In the genomic region with DNA sequence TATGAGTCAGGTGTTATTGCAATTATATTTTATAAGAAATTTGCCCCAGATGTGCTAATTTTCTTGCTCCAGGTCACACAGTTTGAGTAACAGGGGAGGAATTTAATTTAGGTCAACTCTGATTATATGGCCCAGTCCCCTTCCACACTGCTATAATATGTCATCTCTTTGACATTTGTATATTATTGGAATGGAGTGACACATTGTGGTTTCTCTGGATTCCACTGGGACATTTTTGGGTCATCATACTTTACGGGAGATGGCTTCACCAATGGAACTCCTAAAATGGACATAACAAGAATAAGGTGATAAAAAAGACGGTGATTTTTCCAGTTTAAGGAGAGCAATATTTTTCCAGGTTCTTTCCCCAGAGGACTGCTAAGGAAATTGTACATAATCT, we compare ENCODE assay signal across 16 cellular contexts.
A peak's percentile ranks its signal among the peaks of the same experiment; 100 is the strongest.
DNase-seq lines count a peak whose midpoint lies in the region; ATAC-seq and TF ChIP-seq lines count a peak whose summit lies in the region.
"Had no signal": no experiment of that assay in that cellular context is flagged by ENCODE, and none has a peak within 500 bp of the region (broad histone marks: within the 10 kb centered on the region; RNA-seq: fewer than 3 reads in every experiment).

No MANE protein-coding gene starts in this region.

- H3K4me3 ChIP-seq in heart right ventricle: no peak overlapping the region
- H3K4me3 ChIP-seq in IMR-90 (ENCODE audit: insufficient read depth, low read depth, low read length): no peak overlapping the region
- H3K4me3 ChIP-seq in skeletal muscle tissue (ENCODE audit: low read length in 3 of 3): peak overlapping the region in 1 of 3 donors; percentile 48

- no peak overlapping the region for H2AK9ac ChIP-seq in IMR-90 (replicated peaks; ENCODE audit: low read depth, low read length, poor library complexity)

- H3K27me3 ChIP-seq in heart right ventricle (no peaks in the 10 kb centered on the region), IMR-90 (ENCODE audit: control insufficient read depth, insufficient read depth, low read length) (no peaks in the 10 kb centered on the region), skeletal muscle tissue (ENCODE audit: control insufficient read depth in 3 of 3, insufficient read depth in 3 of 3, low read length in 3 of 3) (no peaks in the 10 kb centered on the region)

- CTCF ChIA-PET in IMR-90 (lab: Yijun Ruan, JAX): no interaction called here

- H4K91ac ChIP-seq in IMR-90 (ENCODE audit: insufficient read depth, low read depth, low read length): peak overlapping the region; percentile 72; the same call in 1 of the 2 replicates

- BruUV-seq in IMR-90 (replicated peaks; lab: Mats Ljungman, UMichigan): no TSS peak

- no peak overlapping the region for H2BK5ac ChIP-seq in IMR-90 (ENCODE audit: low read depth, low read length, poor library complexity, severe bottlenecking)

- in situ Hi-C loops in IMR-90 (cut with MboI; ENCODE audit: low sequenced_read_pairs): no loop called here

- H3K27ac ChIP-seq in heart right ventricle (peak overlapping the region in 9 of 10 donors; percentile 31 to 75 (median 60)), IMR-90 (ENCODE audit: insufficient read depth, low read length) (no peak overlapping the region), skeletal muscle tissue (ENCODE audit: low read depth, low read length) (peak overlapping the region; percentile 78)

- peak overlapping the region; percentile 83 for H2BK120ac ChIP-seq in IMR-90 (ENCODE audit: low read depth, low read length)

- H3K79me1 ChIP-seq in IMR-90 (ENCODE audit: low read depth in 1 of 2, low read length in 2 of 2): no peaks in the 10 kb centered on the region

- H4K5ac ChIP-seq in IMR-90 (ENCODE audit: low read depth, low read length): no peak overlapping the region

- H3K4me2 ChIP-seq in IMR-90 (ENCODE audit: low read depth, low read length): no peak overlapping the region

- no peak for DNase-seq in heart right ventricle
- no peak for DNase-seq in left cardiac atrium
- DNase-seq in IMR-90: peak; percentile 22
- peak; percentile 9 for DNase-seq in fibroblast of peridontal ligament (ENCODE audit: extremely low read depth)
- DNase-seq in MV-4-11 (lab: John Stamatoyannopoulos, UW): no peak
- DNase-seq: AML-193, Caco-2, GOT3, NCI-H1417 treated with DMSO at 0.1 percent for 48 hours, NCI-H2029, NCI-H510A treated with DMSO at 0.1 percent for 48 hours, RPMI8226 had no signal

- H3K4ac ChIP-seq in IMR-90 (ENCODE audit: low read depth, low read length): peak overlapping the region; percentile 70

- no peak overlapping the region for H3K18ac ChIP-seq in IMR-90 (ENCODE audit: low read depth, low read length)

- H2AFZ ChIP-seq in IMR-90 (replicated peaks; ENCODE audit: low read length, poor library complexity): no peak overlapping the region

- H2BK15ac ChIP-seq in IMR-90 (ENCODE audit: low read depth, low read length): peak overlapping the region; percentile 66; the same call in 1 of the 3 replicates

- H3K36me3 ChIP-seq in heart right ventricle (peaks cover 0 to 74% (median 0%) of the 10 kb centered on the region in 9 donors), IMR-90 (ENCODE audit: control insufficient read depth, insufficient read depth, low read length) (no peaks in the 10 kb centered on the region), skeletal muscle tissue (ENCODE audit: control insufficient read depth in 3 of 3, insufficient read depth in 3 of 3, low read length in 3 of 3) (no peaks in the 10 kb centered on the region)

- H4K8ac ChIP-seq in IMR-90 (ENCODE audit: low read depth in 2 of 2, low read length in 2 of 2): peak overlapping the region in 1 of 2 experiments; percentile 2; a peak in 1 of 4 replicates

- H3K23ac ChIP-seq in IMR-90 (ENCODE audit: low read depth, low read length): peak overlapping the region; percentile 74

- no peaks in the 10 kb centered on the region for H4K20me1 ChIP-seq in IMR-90 (ENCODE audit: insufficient read depth, low read length)

- peak overlapping the region; percentile 79 for H3K14ac ChIP-seq in IMR-90 (replicated peaks; ENCODE audit: low read depth, low read length)

- TF ChIP-seq POLR2A in IMR-90 (IDR thresholded peaks at IDR 0.05; ENCODE audit: low read depth, low read length): no peak

- no peak for TF ChIP-seq RAD21 in IMR-90 (IDR thresholded peaks at IDR 0.05; ENCODE audit: low read length)

- H3K9me3 ChIP-seq in heart right ventricle (no peaks in the 10 kb centered on the region), IMR-90 (ENCODE audit: control insufficient read depth, insufficient read depth, low read length) (peaks cover 3% of the 10 kb centered on the region; the same call in 1 of the 2 replicates), skeletal muscle tissue (ENCODE audit: control insufficient read depth in 3 of 3, low read length in 3 of 3) (peaks cover 0 to 3% (median 0%) of the 10 kb centered on the region in 3 donors)
- H3K9me3 ChIP-seq: Caco-2 had no signal

- 85 to 86% methylated on average over 2 of the region's 2 CpGs for WGBS in heart right ventricle, 2 donors
- WGBS in IMR-90 (ENCODE audit: extremely low coverage in 2 of 2, insufficient read length in 1 of 2), 2 experiments: no CpG with 5 or more reads among the region's 2 CpGs

- H3K9ac ChIP-seq in IMR-90 (ENCODE audit: low read depth, low read length) (no peak overlapping the region), skeletal muscle tissue (ENCODE audit: low read depth in 1 of 3, low read length in 3 of 3) (no peak overlapping the region)

- no peak overlapping the region for H3K56ac ChIP-seq in IMR-90 (ENCODE audit: extremely low read depth, insufficient read depth, low read length)

- POLR2A ChIA-PET in IMR-90 (lab: Charles Lee; ENCODE audit: unreplicated experiment): no interaction called here

- TF ChIP-seq CTCF in heart right ventricle (IDR thresholded peaks at IDR 0.05): no peak
- TF ChIP-seq CTCF in IMR-90 (conservative IDR thresholded peaks at IDR 0.05; ENCODE audit: low read depth, low read length): no peak

- ATAC-seq in heart right ventricle (no peak), left cardiac atrium (no peak), IMR-90 (ENCODE audit: low read depth) (peak; percentile 42), HG03378 (IDR thresholded peaks at IDR 0.05; ENCODE audit: unreplicated experiment) (no peak), HG03521 (IDR thresholded peaks at IDR 0.05; ENCODE audit: unreplicated experiment) (no peak)
- ATAC-seq: HepG2 had no signal

- dilution Hi-C loops in IMR-90 (cut with HindIII; ENCODE audit: low sequenced_read_pairs, unreplicated experiment): no loop called here

- peak overlapping the region; percentile 48 for H2BK20ac ChIP-seq in IMR-90 (ENCODE audit: low read depth, low read length)

- peaks cover 4% of the 10 kb centered on the region for H3K9me1 ChIP-seq in IMR-90 (ENCODE audit: insufficient read depth, low read length)

- H2AK5ac ChIP-seq in IMR-90 (ENCODE audit: low read depth, low read length): peak overlapping the region; percentile 63; the same call in 1 of the 2 replicates

- intact Hi-C loops in heart right ventricle (cut with DNase I) (loop anchor here in 1 of 10 donors (2.0 kb wide), 1 partner anchor 29 kb away; no protein-coding TSS in a partner anchor), left cardiac atrium (cut with DNase I) (loop anchor here in 1 of 2 donors (1.0 kb wide), 1 partner anchor 29 kb away; no protein-coding TSS in a partner anchor), IMR-90 (cut with micrococcal nuclease) (no loop called here)

- H3K4me1 ChIP-seq in heart right ventricle (peaks cover 0 to 59% (median 28%) of the 10 kb centered on the region in 9 donors), IMR-90 (ENCODE audit: control insufficient read depth, insufficient read depth, low read length) (no peaks in the 10 kb centered on the region), skeletal muscle tissue (ENCODE audit: control insufficient read depth in 3 of 3, insufficient read depth in 3 of 3, low read length in 3 of 3) (peaks cover 4 to 12% (median 8%) of the 10 kb centered on the region in 3 donors)
- H3K4me1 ChIP-seq: Caco-2 had no signal

TF ChIP-seq in IMR-90, 13 proteins besides CTCF, POLR2A, EP300 and RAD21:
- TF ChIP-seq MAZ (IDR thresholded peaks at IDR 0.05; ENCODE audit: borderline replicate concordance, low read depth, low read length) (no peak), NFE2L2 (IDR thresholded peaks at IDR 0.05; ENCODE audit: low read depth, low read length) (no peak), BHLHE40 (IDR thresholded peaks at IDR 0.05; ENCODE audit: low read depth, low read length) (no peak), CHD1 (IDR thresholded peaks at IDR 0.05; ENCODE audit: low read depth, low read length) (no peak), FOS (IDR thresholded peaks at IDR 0.05; ENCODE audit: low read depth, low read length) (no peak), RCOR1 (IDR thresholded peaks at IDR 0.05; ENCODE audit: insufficient replicate concordance, low read length) (no peak), USF2 (IDR thresholded peaks at IDR 0.05; ENCODE audit: low read depth, low read length) (no peak), MAFK (IDR thresholded peaks at IDR 0.05; ENCODE audit: low read depth, low read length) (no peak), MXI1 (IDR thresholded peaks at IDR 0.05; ENCODE audit: borderline replicate concordance, low read depth, low read length) (no peak), ELK1 (IDR thresholded peaks at IDR 0.05; ENCODE audit: borderline replicate concordance, low read depth, low read length) (no peak), RFX5 (IDR thresholded peaks at IDR 0.05; ENCODE audit: low read depth, low read length) (no peak), CEBPB (IDR thresholded peaks at IDR 0.05; ENCODE audit: low read depth, low read length) (no peak), SMC3 (IDR thresholded peaks at IDR 0.05; ENCODE audit: low read depth, low read length) (no peak)

Comparison
In these comparisons a context has a peak if more than half of its experiments do, and no peak if none do; other contexts are left out.
1. DNase-seq: peak in IMR-90 (single experiment) and fibroblast of peridontal ligament (single experiment); none in heart right ventricle (0 of 2), left cardiac atrium (single experiment) and MV-4-11 (single experiment).